In the genomic region with DNA sequence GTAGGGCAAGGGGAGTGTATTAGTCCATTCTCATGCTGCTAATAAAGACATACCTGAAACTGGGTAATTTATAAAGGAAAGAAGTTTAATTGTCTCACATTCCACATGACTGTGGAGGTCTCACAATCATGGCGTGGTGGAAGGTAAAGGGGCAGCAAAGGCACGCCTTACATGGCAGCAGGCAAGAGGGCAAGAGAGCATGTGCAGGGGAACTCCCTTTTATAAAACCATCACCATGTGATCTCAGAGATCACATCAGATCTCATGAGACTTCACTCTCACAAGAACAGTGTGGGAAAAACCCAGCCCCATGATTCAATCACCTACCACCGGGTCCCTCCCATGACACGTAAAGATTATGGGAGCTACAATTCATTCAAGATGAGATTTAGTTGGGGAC, we compare ENCODE assay signal across 9 cellular contexts. TPM values are rescaled to one million over a fixed set of nuclear protein-coding genes. Genes with fewer than 3 reads are reported as not detected.
DNase-seq lines count a peak whose midpoint lies in the region; ATAC-seq and TF ChIP-seq lines count a peak whose summit lies in the region.
"Had no signal": no experiment of that assay in that cellular context is flagged by ENCODE, and none has a peak within 500 bp of the region (broad histone marks: within the 10 kb centered on the region; RNA-seq: fewer than 3 reads in every experiment).

No MANE protein-coding gene starts in this region.

- H3K4me3 ChIP-seq in choroid plexus epithelial cell (ENCODE audit: low read depth, low read length) (no peak overlapping the region), H7 (ENCODE audit: insufficient read depth, low read depth, low read length) (no peak overlapping the region)
- H3K4me3 ChIP-seq: prostate gland had no signal

- H3K36me3 ChIP-seq in H7 (replicated peaks; ENCODE audit: control insufficient read depth, insufficient read depth, low read length) = no peaks in the 10 kb centered on the region
- H3K36me3 ChIP-seq: prostate gland had no signal

- ATAC-seq in HG03442 (IDR thresholded peaks at IDR 0.05; ENCODE audit: unreplicated experiment) = peak; percentile 30

- POLR2A ChIA-PET in activated CD4-positive, alpha-beta T cell treated with anti-CD3 and anti-CD28 coated beads, Interleukin-2, amount 10 ng/mL, durations not matched to agents 7 days and 5 days (lab: Charles Lee) = no interaction called here

- H3K27ac Mint-ChIP-seq in activated CD4-positive, alpha-beta T cell treated with anti-CD3 and anti-CD28 coated beads, Interleukin-2, amount 10 ng/mL, durations not matched to agents 24 days and 14 days = peak overlapping the region; percentile 59
- H3K27ac Mint-ChIP-seq in activated CD4-positive, alpha-beta T cell treated with anti-CD3 and anti-CD28 coated beads, Interleukin-2, amount 10 ng/mL, durations not matched to agents 7 days and 5 days = no peak overlapping the region

- DNase-seq in activated CD4-positive, alpha-beta T cell treated with anti-CD3 and anti-CD28 coated beads, Interleukin-2, amount 10 ng/mL, durations not matched to agents 24 days and 14 days = no peak
- no peak for DNase-seq in activated CD4-positive, alpha-beta T cell treated with anti-CD3 and anti-CD28 coated beads, Interleukin-2, amount 10 ng/mL, durations not matched to agents 7 days and 5 days
- DNase-seq in choroid plexus epithelial cell (ENCODE audit: low read depth) (peak; percentile 56), H4 (ENCODE audit: low spot score) (no peak), H7 (no peak), NCI-H146 (lab: John Stamatoyannopoulos, UW) (no peak)
- DNase-seq in stimulated activated CD4-positive, alpha-beta T cell treated with anti-CD3 and anti-CD28 coated beads, TNF-alpha, amount 100 ng/mL, for 48 hours (ENCODE audit: low read depth in 3 of 3) = peak in 2 of 3 donors; percentile 22 to 45

- no peaks in the 10 kb centered on the region for H3K27me3 Mint-ChIP-seq in activated CD4-positive, alpha-beta T cell treated with anti-CD3 and anti-CD28 coated beads, Interleukin-2, amount 10 ng/mL, durations not matched to agents 24 days and 14 days
- no peaks in the 10 kb centered on the region for H3K27me3 Mint-ChIP-seq in activated CD4-positive, alpha-beta T cell treated with anti-CD3 and anti-CD28 coated beads, Interleukin-2, amount 10 ng/mL, durations not matched to agents 7 days and 5 days

- peaks cover 5% of the 10 kb centered on the region for H3K9me3 Mint-ChIP-seq in activated CD4-positive, alpha-beta T cell treated with anti-CD3 and anti-CD28 coated beads, Interleukin-2, amount 10 ng/mL, durations not matched to agents 24 days and 14 days
- H3K9me3 Mint-ChIP-seq in activated CD4-positive, alpha-beta T cell treated with anti-CD3 and anti-CD28 coated beads, Interleukin-2, amount 10 ng/mL, durations not matched to agents 7 days and 5 days = peaks cover 3% of the 10 kb centered on the region

- peaks cover 5% of the 10 kb centered on the region for H3K36me3 Mint-ChIP-seq in activated CD4-positive, alpha-beta T cell treated with anti-CD3 and anti-CD28 coated beads, Interleukin-2, amount 10 ng/mL, durations not matched to agents 24 days and 14 days (ENCODE audit: low read depth)
- peaks cover 3% of the 10 kb centered on the region for H3K36me3 Mint-ChIP-seq in activated CD4-positive, alpha-beta T cell treated with anti-CD3 and anti-CD28 coated beads, Interleukin-2, amount 10 ng/mL, durations not matched to agents 7 days and 5 days (ENCODE audit: low read depth)

- no peaks in the 10 kb centered on the region for H3K27me3 ChIP-seq in H7 (ENCODE audit: control insufficient read depth, insufficient read depth, low read length)

- H3K4me3 Mint-ChIP-seq in activated CD4-positive, alpha-beta T cell treated with anti-CD3 and anti-CD28 coated beads, Interleukin-2, amount 10 ng/mL, durations not matched to agents 24 days and 14 days = peak overlapping the region; percentile 20
- no peak overlapping the region for H3K4me3 Mint-ChIP-seq in activated CD4-positive, alpha-beta T cell treated with anti-CD3 and anti-CD28 coated beads, Interleukin-2, amount 10 ng/mL, durations not matched to agents 7 days and 5 days

- TF ChIP-seq CTCF in choroid plexus epithelial cell (conservative IDR thresholded peaks at IDR 0.05; ENCODE audit: low read depth, low read length) = no peak

- peaks cover 26% of the 10 kb centered on the region for H3K4me1 Mint-ChIP-seq in activated CD4-positive, alpha-beta T cell treated with anti-CD3 and anti-CD28 coated beads, Interleukin-2, amount 10 ng/mL, durations not matched to agents 24 days and 14 days
- peaks cover 6% of the 10 kb centered on the region for H3K4me1 Mint-ChIP-seq in activated CD4-positive, alpha-beta T cell treated with anti-CD3 and anti-CD28 coated beads, Interleukin-2, amount 10 ng/mL, durations not matched to agents 7 days and 5 days

- intact Hi-C loops in activated CD4-positive, alpha-beta T cell treated with anti-CD3 and anti-CD28 coated beads, Interleukin-2, amount 10 ng/mL, durations not matched to agents 24 days and 14 days (cut with micrococcal nuclease) = loop anchor here (1.0 kb wide), 1 partner anchor 68 kb away; a partner anchor contains a TSS

- CTCF ChIA-PET in activated CD4-positive, alpha-beta T cell treated with anti-CD3 and anti-CD28 coated beads, Interleukin-2, amount 10 ng/mL, durations not matched to agents 7 days and 5 days (lab: Charles Lee) = no interaction called here

RNA-seq across cellular contexts. Expression of a gene that starts 41.4 kb away (rescaled TPM):
- 6.7 and 7.4 TPM in 2 replicates for total RNA-seq in activated CD4-positive, alpha-beta T cell treated with anti-CD3 and anti-CD28 coated beads, Interleukin-2, amount 10 ng/mL, durations not matched to agents 24 days and 14 days
- 1 to 10 TPM; 6.2 to 9.0 TPM for total RNA-seq in activated CD4-positive, alpha-beta T cell treated with anti-CD3 and anti-CD28 coated beads, Interleukin-2, amount 10 ng/mL, durations not matched to agents 7 days and 5 days
- total RNA-seq in H4 (2014; rRNA removed; shearing (Covaris generic)) = 39.7 and 45.4 TPM in 2 replicates
- total RNA-seq in H7 (2014; rRNA removed; shearing (Covaris generic)) = 11.6 and 16.9 TPM in 2 replicates

Comparison
In these comparisons a context has a peak if more than half of its experiments do, and no peak if none do; other contexts are left out.
1. DNase-seq: peak in choroid plexus epithelial cell (single experiment) and stimulated activated CD4-positive, alpha-beta T cell treated with anti-CD3 and anti-CD28 coated beads, TNF-alpha, amount 100 ng/mL, for 48 hours (2 of 3); none in activated CD4-positive, alpha-beta T cell treated with anti-CD3 and anti-CD28 coated beads, Interleukin-2, amount 10 ng/mL, durations not matched to agents 24 days and 14 days (single experiment), activated CD4-positive, alpha-beta T cell treated with anti-CD3 and anti-CD28 coated beads, Interleukin-2, amount 10 ng/mL, durations not matched to agents 7 days and 5 days (single experiment), H4 (single experiment), H7 (single experiment) and NCI-H146 (single experiment).